8 cellular contexts compared by ENCODE assay signal in genomic region chr9:470041-470781, GRCh38. TPM values are rescaled to one million over a fixed set of nuclear protein-coding genes. Genes with fewer than 3 reads are reported as not detected.
DNase-seq lines count a peak whose midpoint lies in the region; ATAC-seq and TF ChIP-seq lines count a peak whose summit lies in the region.

No MANE protein-coding gene starts in this region.

- H3K27me3 ChIP-seq in OCI-LY1 (ENCODE audit: insufficient read depth, low read length) (no peaks in the 10 kb centered on the region), muscle layer of colon (ENCODE audit: control insufficient read depth in 1 of 2, insufficient read depth in 2 of 2, low read length in 2 of 2) (no peaks in the 10 kb centered on the region)

- no peak overlapping the region for H2AFZ ChIP-seq in OCI-LY1 (ENCODE audit: low read length)

- H3K9me3 ChIP-seq in OCI-LY1 (ENCODE audit: low read length) (no peaks in the 10 kb centered on the region), muscle layer of colon (ENCODE audit: low read length) (no peaks in the 10 kb centered on the region)

- H3K27ac ChIP-seq in OCI-LY1 (ENCODE audit: low read depth, low read length, poor library complexity, severe bottlenecking) (peak overlapping the region; percentile 98), muscle layer of colon (ENCODE audit: low read depth, low read length) (peak overlapping the region; percentile 84)

- peak overlapping the region; percentile 98 for H3K4me2 ChIP-seq in OCI-LY1 (ENCODE audit: low read length)

- H3K4me3 ChIP-seq in OCI-LY1 (ENCODE audit: low read depth, low read length, poor library complexity, severe bottlenecking) (peak overlapping the region; percentile 66), muscle layer of colon (ENCODE audit: low read depth in 1 of 2, low read length in 2 of 2) (peak overlapping the region; percentile 48 to 83)

- no peaks in the 10 kb centered on the region for H3F3A ChIP-seq in OCI-LY1 (ENCODE audit: insufficient read depth, low read length)

- H4K20me1 ChIP-seq in OCI-LY1 (ENCODE audit: insufficient read depth, low read length) = no peaks in the 10 kb centered on the region

- ATAC-seq in GM21526 (IDR thresholded peaks at IDR 0.05; ENCODE audit: low FRiP score, unreplicated experiment) = peak; percentile 90
- ATAC-seq in esophagus mucosa = peak; percentile 88

- H3K9ac ChIP-seq in OCI-LY1 (ENCODE audit: low read length) = peak overlapping the region; percentile 77
- no peak overlapping the region for H3K9ac ChIP-seq in muscle layer of colon (ENCODE audit: low read length)

- DNase-seq in DMS 273 (lab: John Stamatoyannopoulos, UW; ENCODE audit: unreplicated experiment) = peak; percentile 93
- DNase-seq in HuH-7.5 (ENCODE audit: low spot score) = peak; percentile 47
- DNase-seq in activated T-cell treated with anti-CD3 and anti-CD28 coated beads, Interleukin-2, amount 50 U/mL, for 1 hour = peak; percentile 94
- peak; percentile 72 to 89 for DNase-seq in stimulated activated CD8-positive, alpha-beta memory T cell treated with anti-CD3 and anti-CD28 coated beads, Interleukin-7, amount 100 ng/mL, for 1 hour (ENCODE audit: low read depth in 2 of 2)

- TF ChIP-seq CTCF in OCI-LY1 (IDR thresholded peaks at IDR 0.05; ENCODE audit: low read length) = no peak

- H3K79me2 ChIP-seq in OCI-LY1 (ENCODE audit: insufficient read depth, low read length) = no peaks in the 10 kb centered on the region

- no peaks in the 10 kb centered on the region for H3K9me2 ChIP-seq in OCI-LY1 (ENCODE audit: low read depth, low read length)

- H3K36me3 ChIP-seq in OCI-LY1 (ENCODE audit: insufficient read depth, low read length) (no peaks in the 10 kb centered on the region), muscle layer of colon (ENCODE audit: insufficient read depth, low read length) (no peaks in the 10 kb centered on the region)

- peaks cover 36% of the 10 kb centered on the region for H3K4me1 ChIP-seq in OCI-LY1 (ENCODE audit: insufficient read depth, low read length, severe bottlenecking)
- peaks cover 20% of the 10 kb centered on the region for H3K4me1 ChIP-seq in muscle layer of colon (ENCODE audit: insufficient read depth, low read length)

RNA-seq across cellular contexts. Expression of gene KANK1, which starts 34.3 kb away (rescaled TPM):
- 45.4 TPM for total RNA-seq in esophagus mucosa

Comparison
In these comparisons a context has a peak if more than half of its experiments do, and no peak if none do; other contexts are left out.
1. Peak in every context shown above with its lines: DNase-seq, ATAC-seq, H3K4me3 ChIP-seq and H3K27ac ChIP-seq.